22 cellular contexts compared by ENCODE assay signal in the genomic region with DNA sequence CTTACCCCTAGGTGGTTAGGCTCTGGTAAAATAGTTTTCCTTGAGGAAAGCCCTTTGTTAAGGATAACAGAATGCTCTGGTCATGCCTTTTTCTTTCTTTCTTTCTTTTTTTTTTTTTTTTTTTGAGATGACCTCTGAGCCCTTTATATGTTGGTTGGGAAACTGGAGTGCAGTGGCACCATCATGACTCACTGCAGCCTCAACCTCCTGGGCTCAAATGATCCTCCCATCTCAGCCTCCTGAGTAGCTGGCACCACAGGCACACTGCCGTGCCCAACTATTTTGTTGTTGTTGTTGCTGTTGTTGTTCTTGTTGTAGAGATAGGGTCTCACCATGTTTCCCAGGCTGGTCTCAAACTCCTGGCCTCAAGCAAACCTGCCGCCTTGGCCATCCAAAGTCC. TPM values are rescaled to one million over a fixed set of nuclear protein-coding genes. Genes with fewer than 3 reads are reported as not detected.
A peak's percentile ranks its signal among the peaks of the same experiment; 100 is the strongest.
DNase-seq lines count a peak whose midpoint lies in the region; ATAC-seq and TF ChIP-seq lines count a peak whose summit lies in the region.
"Had no signal": no experiment of that assay in that cellular context is flagged by ENCODE, and none has a peak within 500 bp of the region (broad histone marks: within the 10 kb centered on the region; RNA-seq: fewer than 3 reads in every experiment).

No MANE protein-coding gene starts in this region.

- DNase-seq in T-helper 2 cell treated with Interferon-gamma antibody and Interleukin-4, amounts not matched to agents 5 μg/mL and 100 μg/mL, for 36 hours (ENCODE audit: low spot score) = no peak
- DNase-seq in T-helper 2 cell (no peak), CD14-positive monocyte (ENCODE audit: low spot score) (no peak), left lobe of liver (ENCODE audit: low spot score) (peak; percentile 35), RWPE1 (ENCODE audit: low spot score) (no peak), OCI-M1 (lab: John Stamatoyannopoulos, UW) (no peak)
- no peak for DNase-seq in activated T-helper 1 cell treated with anti-CD3 and anti-CD28 coated beads, Interleukin-12 subunit alpha, Interleukin-12 subunit beta, Interleukin-2, Interleukin-4 antibody, amounts not matched to agents 30 ng/mL and 10 ng/mL and 1 ng/mL, durations not matched to agents 14 hours and 24 hours and 36 hours (ENCODE audit: low spot score)
- DNase-seq: 8988T; activated CD4-positive, alpha-beta T cell treated with anti-CD3 and anti-CD28 coated beads, Interleukin-2, amount 50 U/mL, for 1 hour; AML-193; amniotic stem cell; cortex of kidney; NCI-H1105; NCI-H2029; NCI-H345; NCI-H82; SHP77; stimulated activated CD4-positive, alpha-beta T cell treated with anti-CD3 and anti-CD28 coated beads, Interleukin-4, amount 100 ng/mL, for 24 hours; trophoblast cell had no signal

- intact Hi-C loops in CD14-positive monocyte (cut with micrococcal nuclease) = no loop called here
- intact Hi-C loops in activated T-helper 1 cell treated with anti-CD3 and anti-CD28 coated beads, Interleukin-12 subunit alpha, Interleukin-12 subunit beta, Interleukin-2, Interleukin-4 antibody, amounts not matched to agents 30 ng/mL and 10 ng/mL and 1 ng/mL, durations not matched to agents 14 hours and 24 hours and 36 hours (cut with micrococcal nuclease) = no loop called here

- TF ChIP-seq CTCF in CD14-positive monocyte (IDR thresholded peaks at IDR 0.05) (no peak), RWPE1 (conservative IDR thresholded peaks at IDR 0.05; ENCODE audit: low read depth) (no peak)

- no peak for ATAC-seq in left lobe of liver
- no peak for ATAC-seq in GM19324 (IDR thresholded peaks at IDR 0.05; ENCODE audit: low FRiP score, unreplicated experiment)

- H3K9me3 Mint-ChIP-seq in T-helper 2 cell treated with Interferon-gamma antibody and Interleukin-4, amounts not matched to agents 5 μg/mL and 100 μg/mL, for 36 hours = no peaks in the 10 kb centered on the region
- H3K9me3 Mint-ChIP-seq in CD14-positive monocyte = no peaks in the 10 kb centered on the region
- H3K9me3 Mint-ChIP-seq in activated T-helper 1 cell treated with anti-CD3 and anti-CD28 coated beads, Interleukin-12 subunit alpha, Interleukin-12 subunit beta, Interleukin-2, Interleukin-4 antibody, amounts not matched to agents 30 ng/mL and 10 ng/mL and 1 ng/mL, durations not matched to agents 14 hours and 24 hours and 36 hours = no peaks in the 10 kb centered on the region

- peak overlapping the region; percentile 74 for H3K27ac Mint-ChIP-seq in T-helper 2 cell treated with Interferon-gamma antibody and Interleukin-4, amounts not matched to agents 5 μg/mL and 100 μg/mL, for 36 hours
- H3K27ac Mint-ChIP-seq in CD14-positive monocyte = peak overlapping the region in 5 of 7 donors; percentile 8 to 84 (median 58)
- H3K27ac Mint-ChIP-seq in activated T-helper 1 cell treated with anti-CD3 and anti-CD28 coated beads, Interleukin-12 subunit alpha, Interleukin-12 subunit beta, Interleukin-2, Interleukin-4 antibody, amounts not matched to agents 30 ng/mL and 10 ng/mL and 1 ng/mL, durations not matched to agents 14 hours and 24 hours and 36 hours = peak overlapping the region; percentile 67

- POLR2A ChIA-PET in RWPE1 (lab: Yijun Ruan, JAX; ENCODE audit: low non-redundant PET) = no interaction called here

- peaks cover 48% of the 10 kb centered on the region for H3K4me1 Mint-ChIP-seq in T-helper 2 cell treated with Interferon-gamma antibody and Interleukin-4, amounts not matched to agents 5 μg/mL and 100 μg/mL, for 36 hours (ENCODE audit: low read depth)
- H3K4me1 Mint-ChIP-seq in CD14-positive monocyte = peaks cover 45% of the 10 kb centered on the region
- peaks cover 51% of the 10 kb centered on the region for H3K4me1 Mint-ChIP-seq in activated T-helper 1 cell treated with anti-CD3 and anti-CD28 coated beads, Interleukin-12 subunit alpha, Interleukin-12 subunit beta, Interleukin-2, Interleukin-4 antibody, amounts not matched to agents 30 ng/mL and 10 ng/mL and 1 ng/mL, durations not matched to agents 14 hours and 24 hours and 36 hours (ENCODE audit: low read depth)

- H3K27me3 Mint-ChIP-seq in T-helper 2 cell treated with Interferon-gamma antibody and Interleukin-4, amounts not matched to agents 5 μg/mL and 100 μg/mL, for 36 hours (ENCODE audit: low read depth) = no peaks in the 10 kb centered on the region
- peaks cover 0 to 1% (median 0%) of the 10 kb centered on the region in 3 donors for H3K27me3 Mint-ChIP-seq in CD14-positive monocyte (ENCODE audit: low read depth in 3 of 3)
- no peaks in the 10 kb centered on the region for H3K27me3 Mint-ChIP-seq in activated T-helper 1 cell treated with anti-CD3 and anti-CD28 coated beads, Interleukin-12 subunit alpha, Interleukin-12 subunit beta, Interleukin-2, Interleukin-4 antibody, amounts not matched to agents 30 ng/mL and 10 ng/mL and 1 ng/mL, durations not matched to agents 14 hours and 24 hours and 36 hours (ENCODE audit: insufficient read depth)

- H3K27ac ChIP-seq in RWPE1 = no peak overlapping the region
- H3K27ac ChIP-seq: breast epithelium had no signal

- peak overlapping the region; percentile 59 for H3K4me3 Mint-ChIP-seq in T-helper 2 cell treated with Interferon-gamma antibody and Interleukin-4, amounts not matched to agents 5 μg/mL and 100 μg/mL, for 36 hours
- no peak overlapping the region for H3K4me3 Mint-ChIP-seq in CD14-positive monocyte
- no peak overlapping the region for H3K4me3 Mint-ChIP-seq in activated T-helper 1 cell treated with anti-CD3 and anti-CD28 coated beads, Interleukin-12 subunit alpha, Interleukin-12 subunit beta, Interleukin-2, Interleukin-4 antibody, amounts not matched to agents 30 ng/mL and 10 ng/mL and 1 ng/mL, durations not matched to agents 14 hours and 24 hours and 36 hours

- CTCF ChIA-PET in RWPE1 (lab: Yijun Ruan, JAX) = no interaction called here

- peaks cover 64% of the 10 kb centered on the region for H3K36me3 Mint-ChIP-seq in T-helper 2 cell treated with Interferon-gamma antibody and Interleukin-4, amounts not matched to agents 5 μg/mL and 100 μg/mL, for 36 hours (ENCODE audit: low read depth)
- peaks cover 64 to 81% of the 10 kb centered on the region in 2 donors for H3K36me3 Mint-ChIP-seq in CD14-positive monocyte
- H3K36me3 Mint-ChIP-seq in activated T-helper 1 cell treated with anti-CD3 and anti-CD28 coated beads, Interleukin-12 subunit alpha, Interleukin-12 subunit beta, Interleukin-2, Interleukin-4 antibody, amounts not matched to agents 30 ng/mL and 10 ng/mL and 1 ng/mL, durations not matched to agents 14 hours and 24 hours and 36 hours (ENCODE audit: low read depth) = peaks cover 40% of the 10 kb centered on the region

RNA-seq across cellular contexts. Expression of a gene that starts 27.4 kb away (rescaled TPM):
- polyA plus RNA-seq in CD14-positive monocyte = not detected
- total RNA-seq in activated T-helper 1 cell treated with anti-CD3 and anti-CD28 coated beads, Interleukin-12 subunit alpha, Interleukin-12 subunit beta, Interleukin-2, Interleukin-4 antibody, amounts not matched to agents 30 ng/mL and 10 ng/mL and 1 ng/mL, durations not matched to agents 14 hours and 24 hours and 36 hours = 0.05 TPM in 1 of 2 replicates, not detected in the other
- total RNA-seq in left lobe of liver = 0.05 TPM
- total RNA-seq: OCI-LY7 had no signal

RNA-seq across cellular contexts. Expression of a gene that starts 50.1 kb away (rescaled TPM):
- polyA plus RNA-seq in CD14-positive monocyte = 10 to 100 TPM; 32.7 to 38.4 TPM
- 176 and 195 TPM in 2 replicates for total RNA-seq in activated T-helper 1 cell treated with anti-CD3 and anti-CD28 coated beads, Interleukin-12 subunit alpha, Interleukin-12 subunit beta, Interleukin-2, Interleukin-4 antibody, amounts not matched to agents 30 ng/mL and 10 ng/mL and 1 ng/mL, durations not matched to agents 14 hours and 24 hours and 36 hours
- total RNA-seq in left lobe of liver = 40.2 TPM
